ENCODE assay signal across 9 cellular contexts in the genomic region with DNA sequence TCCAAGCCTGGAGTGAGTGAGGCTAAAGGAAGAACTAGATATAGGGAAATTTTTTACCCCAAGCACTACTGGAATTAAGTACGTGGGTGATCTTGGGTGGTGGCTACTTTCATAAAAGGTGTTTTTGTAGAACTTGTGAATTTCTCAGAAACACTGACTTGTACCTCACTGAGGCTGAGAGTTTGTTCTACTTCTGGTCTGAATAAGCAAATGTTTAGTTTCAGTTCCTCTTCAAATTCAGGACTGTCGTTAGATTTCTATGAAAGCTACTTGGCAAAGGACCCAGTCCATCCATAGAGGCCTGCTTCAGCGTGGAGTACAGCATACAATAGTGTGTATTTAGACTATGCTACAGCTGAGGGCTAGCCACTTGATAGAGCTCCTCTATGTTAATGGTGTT.
DNase-seq lines count a peak whose midpoint lies in the region; ATAC-seq and TF ChIP-seq lines count a peak whose summit lies in the region.
"Had no signal": no experiment of that assay in that cellular context is flagged by ENCODE, and none has a peak within 500 bp of the region (broad histone marks: within the 10 kb centered on the region; RNA-seq: fewer than 3 reads in every experiment).

No MANE protein-coding gene starts in this region.

- TF ChIP-seq CTCF in GM23338 (conservative IDR thresholded peaks at IDR 0.05; ENCODE audit: low read depth in 2 of 2) (no peak), tibial artery (IDR thresholded peaks at IDR 0.05) (no peak)

- H2AFZ ChIP-seq in GM23338, result no peak overlapping the region

- no peak overlapping the region for H3K4me3 Mint-ChIP-seq in activated T-helper 17 cell treated with anti-CD3 and anti-CD28 coated beads, Interleukin-2, amount 50 U/mL, for 72 hours
- no peak overlapping the region for H3K4me3 Mint-ChIP-seq in GM23338
- no peak overlapping the region for H3K4me3 Mint-ChIP-seq in CD4-positive, alpha-beta memory T cell
- H3K4me3 Mint-ChIP-seq: immature natural killer cell had no signal

- H3K9me3 Mint-ChIP-seq in activated T-helper 17 cell treated with anti-CD3 and anti-CD28 coated beads, Interleukin-2, amount 50 U/mL, for 72 hours, result peaks cover 3% of the 10 kb centered on the region
- H3K9me3 Mint-ChIP-seq in GM23338, result no peaks in the 10 kb centered on the region
- peaks cover 0 to 1% (median 0%) of the 10 kb centered on the region in 8 donors for H3K9me3 Mint-ChIP-seq in CD4-positive, alpha-beta memory T cell
- H3K9me3 Mint-ChIP-seq: immature natural killer cell had no signal

- no peak for DNase-seq in GM23338 (ENCODE audit: low spot score)
- DNase-seq in KG1 (lab: John Stamatoyannopoulos, UW), result no peak
- no peak for DNase-seq in CD4-positive, alpha-beta memory T cell
- no peak for DNase-seq in tibial artery
- DNase-seq: immature natural killer cell had no signal

- intact Hi-C loops in CD4-positive, alpha-beta memory T cell (cut with micrococcal nuclease), result no loop called here
- intact Hi-C loops in tibial artery (cut with DNase I; ENCODE audit: low total_unique reads), result no loop called here

- H3K36me3 Mint-ChIP-seq in activated T-helper 17 cell treated with anti-CD3 and anti-CD28 coated beads, Interleukin-2, amount 50 U/mL, for 72 hours (ENCODE audit: low read depth), result no peaks in the 10 kb centered on the region
- H3K36me3 Mint-ChIP-seq in GM23338 (ENCODE audit: low read depth), result no peaks in the 10 kb centered on the region
- no peaks in the 10 kb centered on the region for H3K36me3 Mint-ChIP-seq in CD4-positive, alpha-beta memory T cell
- H3K36me3 Mint-ChIP-seq: immature natural killer cell had no signal

- POLR2A ChIA-PET in CD4-positive, alpha-beta memory T cell (lab: Charles Lee; ENCODE audit: partially characterized antibody), result no interaction called here

- no peaks in the 10 kb centered on the region for H3K79me2 ChIP-seq in GM23338 (replicated peaks; ENCODE audit: insufficient read depth)

- H3K27me3 Mint-ChIP-seq in activated T-helper 17 cell treated with anti-CD3 and anti-CD28 coated beads, Interleukin-2, amount 50 U/mL, for 72 hours, result peaks cover 19% of the 10 kb centered on the region
- H3K27me3 Mint-ChIP-seq in GM23338 (ENCODE audit: insufficient read depth, low read depth, poor library complexity), result no peaks in the 10 kb centered on the region
- peaks cover 1 to 3% of the 10 kb centered on the region in 2 donors for H3K27me3 Mint-ChIP-seq in CD4-positive, alpha-beta memory T cell

- H3K27ac ChIP-seq in GM23338 (ENCODE audit: low read depth) (no peak overlapping the region), tibial artery (no peak overlapping the region)
- no peak overlapping the region for H3K27ac ChIP-seq in CD4-positive, alpha-beta memory T cell (ENCODE audit: low read depth, low read length)

- H3K4me1 ChIP-seq in GM23338 (ENCODE audit: insufficient read depth), result no peaks in the 10 kb centered on the region
- no peaks in the 10 kb centered on the region for H3K4me1 ChIP-seq in CD4-positive, alpha-beta memory T cell (ENCODE audit: insufficient read depth, low read length)
- no peaks in the 10 kb centered on the region for H3K4me1 ChIP-seq in tibial artery

- no peaks in the 10 kb centered on the region for H3F3A ChIP-seq in GM23338 (replicated peaks; ENCODE audit: low read depth)

- CTCF ChIA-PET in CD4-positive, alpha-beta memory T cell (lab: Charles Lee; ENCODE audit: partially characterized antibody), result no interaction called here

- no peaks in the 10 kb centered on the region for H3K36me3 ChIP-seq in GM23338 (ENCODE audit: insufficient read depth)
- H3K36me3 ChIP-seq in CD4-positive, alpha-beta memory T cell (ENCODE audit: insufficient read depth, low read length), result no peaks in the 10 kb centered on the region
- H3K36me3 ChIP-seq in tibial artery, result no peaks in the 10 kb centered on the region

- no peak overlapping the region for H3K4me2 ChIP-seq in GM23338

- H3K27me3 ChIP-seq in GM23338 (ENCODE audit: insufficient read depth), result no peaks in the 10 kb centered on the region
- H3K27me3 ChIP-seq in CD4-positive, alpha-beta memory T cell (ENCODE audit: insufficient read depth, low read length), result no peaks in the 10 kb centered on the region
- H3K27me3 ChIP-seq in tibial artery, result no peaks in the 10 kb centered on the region

- H3K4me1 Mint-ChIP-seq in activated T-helper 17 cell treated with anti-CD3 and anti-CD28 coated beads, Interleukin-2, amount 50 U/mL, for 72 hours, result peaks cover 11% of the 10 kb centered on the region
- peaks cover 5% of the 10 kb centered on the region; the same call in 2 of the 3 replicates for H3K4me1 Mint-ChIP-seq in GM23338
- H3K4me1 Mint-ChIP-seq in CD4-positive, alpha-beta memory T cell, result peaks cover 0 to 1% (median 0%) of the 10 kb centered on the region in 4 donors
- H3K4me1 Mint-ChIP-seq: immature natural killer cell had no signal

- H3K9me2 ChIP-seq in GM23338 (ENCODE audit: insufficient read depth), result no peaks in the 10 kb centered on the region

- no peaks in the 10 kb centered on the region for H3K9me3 ChIP-seq in CD4-positive, alpha-beta memory T cell (ENCODE audit: control insufficient read depth in 1 of 2, low read length in 2 of 2)
- no peaks in the 10 kb centered on the region for H3K9me3 ChIP-seq in tibial artery

- H3K4me3 ChIP-seq in GM23338 (no peak overlapping the region), tibial artery (no peak overlapping the region)
- no peak overlapping the region for H3K4me3 ChIP-seq in CD4-positive, alpha-beta memory T cell (ENCODE audit: low read length in 2 of 2)

- H3K27ac Mint-ChIP-seq in activated T-helper 17 cell treated with anti-CD3 and anti-CD28 coated beads, Interleukin-2, amount 50 U/mL, for 72 hours, result peak overlapping the region; percentile 13
- H3K27ac Mint-ChIP-seq in GM23338, result no peak overlapping the region
- no peak overlapping the region for H3K27ac Mint-ChIP-seq in CD4-positive, alpha-beta memory T cell
- H3K27ac Mint-ChIP-seq: immature natural killer cell had no signal

- ATAC-seq in GM18520 (IDR thresholded peaks at IDR 0.05; ENCODE audit: unreplicated experiment) (peak; percentile 97), GM21381 (IDR thresholded peaks at IDR 0.05; ENCODE audit: unreplicated experiment) (peak; percentile 96), HG03175 (IDR thresholded peaks at IDR 0.05; ENCODE audit: unreplicated experiment) (peak; percentile 97), GM23338 (no peak)
- peak; percentile 89 for ATAC-seq in activated T-helper 17 cell treated with anti-CD3 and anti-CD28 coated beads, Interleukin-2, amount 50 U/mL, for 72 hours (replicated peaks)

- H4K20me1 ChIP-seq in GM23338 (replicated peaks; ENCODE audit: insufficient read depth), result no peaks in the 10 kb centered on the region

TF ChIP-seq in GM23338, 12 proteins besides CTCF, POLR2A, EP300 and RAD21 (continues in another document):
- TF ChIP-seq EZH2phosphoT487 (IDR thresholded peaks at IDR 0.05; ENCODE audit: unreplicated experiment) (no peak), ETS1 (IDR thresholded peaks at IDR 0.05) (no peak), POLR2AphosphoS5 (IDR thresholded peaks at IDR 0.05; ENCODE audit: low read depth) (no peak), STAT1 (IDR thresholded peaks at IDR 0.05; ENCODE audit: unreplicated experiment) (no peak), ZNF114 (CRISPR knock-in tag; IDR thresholded peaks at IDR 0.05) (no peak), EZH2 (IDR thresholded peaks at IDR 0.05; ENCODE audit: low read depth, unreplicated experiment) (no peak)
- TF ChIP-seq, protein P1, sequence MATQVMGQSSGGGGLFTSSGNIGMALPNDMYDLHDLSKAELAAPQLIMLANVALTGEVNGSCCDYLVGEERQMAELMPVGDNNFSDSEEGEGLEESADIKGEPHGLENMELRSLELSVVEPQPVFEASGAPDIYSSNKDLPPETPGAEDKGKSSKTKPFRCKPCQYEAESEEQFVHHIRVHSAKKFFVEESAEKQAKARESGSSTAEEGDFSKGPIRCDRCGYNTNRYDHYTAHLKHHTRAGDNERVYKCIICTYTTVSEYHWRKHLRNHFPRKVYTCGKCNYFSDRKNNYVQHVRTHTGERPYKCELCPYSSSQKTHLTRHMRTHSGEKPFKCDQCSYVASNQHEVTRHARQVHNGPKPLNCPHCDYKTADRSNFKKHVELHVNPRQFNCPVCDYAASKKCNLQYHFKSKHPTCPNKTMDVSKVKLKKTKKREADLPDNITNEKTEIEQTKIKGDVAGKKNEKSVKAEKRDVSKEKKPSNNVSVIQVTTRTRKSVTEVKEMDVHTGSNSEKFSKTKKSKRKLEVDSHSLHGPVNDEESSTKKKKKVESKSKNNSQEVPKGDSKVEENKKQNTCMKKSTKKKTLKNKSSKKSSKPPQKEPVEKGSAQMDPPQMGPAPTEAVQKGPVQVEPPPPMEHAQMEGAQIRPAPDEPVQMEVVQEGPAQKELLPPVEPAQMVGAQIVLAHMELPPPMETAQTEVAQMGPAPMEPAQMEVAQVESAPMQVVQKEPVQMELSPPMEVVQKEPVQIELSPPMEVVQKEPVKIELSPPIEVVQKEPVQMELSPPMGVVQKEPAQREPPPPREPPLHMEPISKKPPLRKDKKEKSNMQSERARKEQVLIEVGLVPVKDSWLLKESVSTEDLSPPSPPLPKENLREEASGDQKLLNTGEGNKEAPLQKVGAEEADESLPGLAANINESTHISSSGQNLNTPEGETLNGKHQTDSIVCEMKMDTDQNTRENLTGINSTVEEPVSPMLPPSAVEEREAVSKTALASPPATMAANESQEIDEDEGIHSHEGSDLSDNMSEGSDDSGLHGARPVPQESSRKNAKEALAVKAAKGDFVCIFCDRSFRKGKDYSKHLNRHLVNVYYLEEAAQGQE (IDR thresholded peaks at IDR 0.05; ENCODE audit: unreplicated experiment), result no peak
